Comparison of ENCODE assay signal across 26 cellular contexts in genomic region chr2:130387804-130388203, GRCh38. TPM values are rescaled to one million over a fixed set of nuclear protein-coding genes. Genes with fewer than 3 reads are reported as not detected.
A peak's percentile ranks its signal among the peaks of the same experiment; 100 is the strongest.
DNase-seq lines count a peak whose midpoint lies in the region; ATAC-seq and TF ChIP-seq lines count a peak whose summit lies in the region.
"Had no signal": no experiment of that assay in that cellular context is flagged by ENCODE, and none has a peak within 500 bp of the region (broad histone marks: within the 10 kb centered on the region; RNA-seq: fewer than 3 reads in every experiment).

No MANE protein-coding gene starts in this region.

- H3K27ac ChIP-seq in AG04450 (ENCODE audit: low read depth, low read length): peak overlapping the region; percentile 11
- peak overlapping the region in 3 of 4 donors; percentile 36 to 92 (median 49) for H3K27ac ChIP-seq in gastroesophageal sphincter
- H3K27ac ChIP-seq: SJSA1 had no signal

- POLR2A ChIA-PET in AG04450 (lab: Yijun Ruan, JAX): interaction anchor here (1.5 kb wide), 1 partner anchor 15 kb away, joined by 5 read pairs; no protein-coding TSS in a partner anchor

- H3K27me3 Mint-ChIP-seq in osteocyte (ENCODE audit: unreplicated experiment): no peaks in the 10 kb centered on the region
- H3K27me3 Mint-ChIP-seq in mesothelial cell of epicardium (ENCODE audit: low read depth): no peaks in the 10 kb centered on the region
- H3K27me3 Mint-ChIP-seq: activated CD4-positive, alpha-beta T cell treated with anti-CD3 and anti-CD28 coated beads, Interleukin-2, amount 10 ng/mL, durations not matched to agents 24 days and 14 days had no signal

- H3K27me3 ChIP-seq in AG04450 (ENCODE audit: control insufficient read depth, insufficient read depth, low read length) (no peaks in the 10 kb centered on the region), gastroesophageal sphincter (no peaks in the 10 kb centered on the region)
- H3K27me3 ChIP-seq: ascending aorta, BE2C, SJSA1 had no signal

- H3K9me3 ChIP-seq in AG04450 (ENCODE audit: control insufficient read depth, insufficient read depth, low read length): no peaks in the 10 kb centered on the region
- H3K9me3 ChIP-seq in gastroesophageal sphincter: no peaks in the 10 kb centered on the region
- H3K9me3 ChIP-seq: ascending aorta, BE2C, SJSA1, thoracic aorta had no signal

- H3K36me3 ChIP-seq in gastroesophageal sphincter: peaks cover 0 to 4% of the 10 kb centered on the region in 2 donors
- H3K36me3 ChIP-seq: ascending aorta, BE2C, SJSA1, thoracic aorta had no signal

- H3K36me3 Mint-ChIP-seq in osteocyte (ENCODE audit: unreplicated experiment) (peaks cover 4% of the 10 kb centered on the region), mesothelial cell of epicardium (no peaks in the 10 kb centered on the region)

- CTCF ChIA-PET in AG04450 (lab: Charles Lee): interaction anchor here (4.0 kb wide), 1 partner anchor 15 kb away, joined by 29 read pairs; no protein-coding TSS in a partner anchor

- H3K4me3 ChIP-seq in AG04450 (ENCODE audit: low read depth, low read length) (no peak overlapping the region), gastroesophageal sphincter (no peak overlapping the region)
- H3K4me3 ChIP-seq: ascending aorta, SJSA1, thoracic aorta had no signal

- H3K4me1 Mint-ChIP-seq in osteocyte (ENCODE audit: unreplicated experiment): peaks cover 13% of the 10 kb centered on the region
- H3K4me1 Mint-ChIP-seq in mesothelial cell of epicardium: peaks cover 11% of the 10 kb centered on the region

- TF ChIP-seq CTCF in AG04450 (IDR thresholded peaks at IDR 0.05; ENCODE audit: low read depth, low read length) (no peak), gastroesophageal sphincter (IDR thresholded peaks at IDR 0.05) (no peak), osteocyte (IDR thresholded peaks at IDR 0.05) (no peak), mesothelial cell of epicardium (IDR thresholded peaks at IDR 0.05; ENCODE audit: unreplicated experiment) (no peak)

- H3K9me3 Mint-ChIP-seq in osteocyte (ENCODE audit: unreplicated experiment): no peaks in the 10 kb centered on the region
- no peaks in the 10 kb centered on the region for H3K9me3 Mint-ChIP-seq in mesothelial cell of epicardium
- H3K9me3 Mint-ChIP-seq: activated CD4-positive, alpha-beta T cell treated with anti-CD3 and anti-CD28 coated beads, Interleukin-2, amount 10 ng/mL, durations not matched to agents 24 days and 14 days; activated naive CD4-positive, alpha-beta T cell treated with anti-CD3 and anti-CD28 coated beads, Interleukin-2, amount 50 U/mL, for 72 hours; activated T-helper 1 cell treated with anti-CD3 and anti-CD28 coated beads, Interleukin-12 subunit alpha, Interleukin-12 subunit beta, Interleukin-2, Interleukin-4 antibody, amounts not matched to agents 30 ng/mL and 10 ng/mL and 1 ng/mL, durations not matched to agents 14 hours and 24 hours and 36 hours; naive thymus-derived CD8-positive, alpha-beta T cell; stimulated activated effector memory CD8-positive, alpha-beta T cell treated with anti-CD3 and anti-CD28 coated beads, Interleukin-12 subunit alpha, Interleukin-12 subunit beta, amount 100 ng/mL, for 72 hours had no signal

- WGBS in gastroesophageal sphincter (ENCODE audit: low coverage in 1 of 2), 2 donors: 64% methylated on average over 3 of the region's 4 CpGs; no CpG with 5 or more reads in 1 of the 2 donors

- TF ChIP-seq POLR2A in gastroesophageal sphincter (IDR thresholded peaks at IDR 0.05): no peak

- no peak overlapping the region for H3K4me3 Mint-ChIP-seq in osteocyte (ENCODE audit: unreplicated experiment)
- no peak overlapping the region for H3K4me3 Mint-ChIP-seq in mesothelial cell of epicardium
- H3K4me3 Mint-ChIP-seq: activated CD4-positive, alpha-beta T cell treated with anti-CD3 and anti-CD28 coated beads, Interleukin-2, amount 10 ng/mL, durations not matched to agents 24 days and 14 days; activated T-helper 1 cell treated with anti-CD3 and anti-CD28 coated beads, Interleukin-12 subunit alpha, Interleukin-12 subunit beta, Interleukin-2, Interleukin-4 antibody, amounts not matched to agents 30 ng/mL and 10 ng/mL and 1 ng/mL, durations not matched to agents 14 hours and 24 hours and 36 hours; naive thymus-derived CD8-positive, alpha-beta T cell; stimulated activated effector memory CD8-positive, alpha-beta T cell treated with anti-CD3 and anti-CD28 coated beads, Interleukin-12 subunit alpha, Interleukin-12 subunit beta, amount 100 ng/mL, for 72 hours had no signal

- H3K27ac Mint-ChIP-seq in osteocyte (ENCODE audit: unreplicated experiment): no peak overlapping the region
- no peak overlapping the region for H3K27ac Mint-ChIP-seq in mesothelial cell of epicardium
- H3K27ac Mint-ChIP-seq: activated CD4-positive, alpha-beta T cell treated with anti-CD3 and anti-CD28 coated beads, Interleukin-2, amount 10 ng/mL, durations not matched to agents 24 days and 14 days; activated naive CD4-positive, alpha-beta T cell treated with anti-CD3 and anti-CD28 coated beads, Interleukin-2, amount 50 U/mL, for 72 hours; activated T-helper 1 cell treated with anti-CD3 and anti-CD28 coated beads, Interleukin-12 subunit alpha, Interleukin-12 subunit beta, Interleukin-2, Interleukin-4 antibody, amounts not matched to agents 30 ng/mL and 10 ng/mL and 1 ng/mL, durations not matched to agents 14 hours and 24 hours and 36 hours; stimulated activated effector memory CD8-positive, alpha-beta T cell treated with anti-CD3 and anti-CD28 coated beads, Interleukin-12 subunit alpha, Interleukin-12 subunit beta, amount 100 ng/mL, for 72 hours had no signal

- peak; percentile 20 for ATAC-seq in gastroesophageal sphincter
- ATAC-seq in HG03442 (IDR thresholded peaks at IDR 0.05; ENCODE audit: unreplicated experiment): no peak
- ATAC-seq: activated naive CD4-positive, alpha-beta T cell treated with anti-CD3 and anti-CD28 coated beads, Interleukin-2, amount 50 U/mL, for 72 hours; naive thymus-derived CD8-positive, alpha-beta T cell; PC-3; stimulated activated effector memory CD8-positive, alpha-beta T cell treated with anti-CD3 and anti-CD28 coated beads, Interleukin-12 subunit alpha, Interleukin-12 subunit beta, amount 100 ng/mL, for 72 hours had no signal

- no peak for TF ChIP-seq EP300 in gastroesophageal sphincter (IDR thresholded peaks at IDR 0.05)

- peaks cover 0 to 42% (median 25%) of the 10 kb centered on the region in 3 donors for H3K4me1 ChIP-seq in gastroesophageal sphincter
- H3K4me1 ChIP-seq: BE2C had no signal

- DNase-seq in AG04450 (ENCODE audit: low read depth, low spot score) (no peak), RPMI8226 (peak; percentile 83), osteocyte (ENCODE audit: extremely low spot score, unreplicated experiment) (peak; percentile 72), occipital lobe (lab: John Stamatoyannopoulos, UW) (no peak), mesothelial cell of epicardium (ENCODE audit: low spot score in 2 of 2, unreplicated experiment in 2 of 2) (no peak), NCI-H1092 (lab: John Stamatoyannopoulos, UW) (no peak)
- DNase-seq: activated CD4-positive, alpha-beta T cell treated with anti-CD3 and anti-CD28 coated beads, Interleukin-2, amount 10 ng/mL, durations not matched to agents 24 days and 14 days; BE2C; DMS79; GOT3; mesendoderm; naive thymus-derived CD8-positive, alpha-beta T cell; NCI-H1105; NCI-H2029 treated with DMSO at 0.1 percent for 48 hours; NCI-H345; PC-3; stimulated activated CD4-positive, alpha-beta T cell treated with anti-CD3 and anti-CD28 coated beads, Interleukin-1b, Interleukin-23, amount 100 ng/mL, for 48 hours; T-helper 1 cell had no signal

RNA-seq across cellular contexts. Expression of gene PTPN18, which starts 31.9 kb away (rescaled TPM):
- 10.1 and 11.6 TPM in 2 replicates for polyA plus RNA-seq in AG04450 (2011; rRNA removed)
- polyA minus RNA-seq in AG04450 (2011; rRNA and poly(A)+ RNA removed): 12.2 and 15.6 TPM in 2 replicates
- total RNA-seq in gastroesophageal sphincter (10 to 100 TPM; 34.6 to 53.8 (median 39.1) TPM), osteocyte (30.2 and 31.5 TPM in 2 replicates), occipital lobe (16.7 TPM), mesothelial cell of epicardium (20.1 to 23.2 TPM (median 21.3 TPM) in 3 replicates)

RNA-seq across cellular contexts. Expression of gene IMP4, which starts 45.1 kb away (rescaled TPM):
- 51.0 and 79.5 TPM in 2 replicates for polyA plus RNA-seq in AG04450 (2011; rRNA removed)
- 39.6 and 80.1 TPM in 2 replicates for polyA minus RNA-seq in AG04450 (2011; rRNA and poly(A)+ RNA removed)
- 100 to 1,000 TPM in 3 of 4 donors, 10 to 100 TPM in 1; 78.8 to 143 (median 113) TPM for total RNA-seq in gastroesophageal sphincter
- 46.4 and 48.5 TPM in 2 replicates for total RNA-seq in osteocyte
- 36.7 TPM for total RNA-seq in occipital lobe
- 41.7 to 46.9 TPM (median 46.9 TPM) in 3 replicates for total RNA-seq in mesothelial cell of epicardium

Comparison
In these comparisons a context has a peak if more than half of its experiments do, and no peak if none do; other contexts are left out.
1. DNase-seq: peak in RPMI8226 (single experiment) and osteocyte (single experiment); none in AG04450 (single experiment), occipital lobe (single experiment), mesothelial cell of epicardium (0 of 2) and NCI-H1092 (single experiment).